In the genomic region with DNA sequence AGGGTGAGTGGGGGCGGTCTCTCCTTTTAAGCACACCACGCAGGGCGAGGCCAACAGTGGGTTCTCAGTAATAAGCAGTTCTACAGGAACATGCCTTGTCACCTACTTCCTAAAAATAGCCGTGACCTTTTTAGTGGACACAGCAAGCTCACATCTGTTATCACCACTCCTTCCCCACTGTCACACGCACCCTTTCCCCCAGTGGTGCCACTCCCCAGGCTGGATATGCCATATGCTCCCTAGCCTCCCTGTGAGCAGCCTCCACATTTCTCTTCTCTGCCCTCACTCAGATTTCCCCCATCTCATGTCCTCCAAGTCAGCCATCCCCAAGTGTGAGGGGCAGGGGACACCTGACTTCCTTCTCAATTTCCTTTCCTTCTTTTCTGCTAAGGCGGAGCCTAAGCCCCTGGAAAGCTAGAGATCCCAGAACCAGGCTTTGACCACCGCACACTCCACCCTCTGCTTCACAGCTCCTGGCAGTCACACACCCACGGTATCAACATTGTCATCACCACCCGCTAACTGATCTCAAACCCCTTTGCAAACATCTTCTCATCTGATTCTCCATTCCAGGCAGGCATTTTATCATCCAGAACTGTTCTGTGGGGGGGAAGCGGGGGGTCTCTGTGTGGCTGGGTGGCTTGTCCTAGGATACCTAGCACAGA, we compare ENCODE assay signal across 8 cellular contexts. TPM values are rescaled to one million over a fixed set of nuclear protein-coding genes. Genes with fewer than 3 reads are reported as not detected.
DNase-seq lines count a peak whose midpoint lies in the region; ATAC-seq and TF ChIP-seq lines count a peak whose summit lies in the region.

No MANE protein-coding gene starts in this region.

- H3K27me3 ChIP-seq in mammary epithelial cell (ENCODE audit: insufficient read depth, low read length) (no peaks in the 10 kb centered on the region), upper lobe of right lung (no peaks in the 10 kb centered on the region)

- H3K4me3 ChIP-seq in mammary epithelial cell (replicated peaks in 1 of 3; ENCODE audit: insufficient read depth in 1 of 3, low read depth in 2 of 3, low read length in 3 of 3) (no peak overlapping the region), mucosa of descending colon (no peak overlapping the region), upper lobe of right lung (no peak overlapping the region)

- POLR2A ChIA-PET in MCF 10A (lab: Yijun Ruan, JAX), result interaction anchor here (0.6 kb wide), 1 partner anchor 216 kb away, joined by 3 read pairs; no protein-coding TSS in a partner anchor

- H3K27ac ChIP-seq in mammary epithelial cell (ENCODE audit: insufficient read depth, low read depth, low read length) (no peak overlapping the region), cingulate gyrus (ENCODE audit: low read depth, low read length) (peak overlapping the region; percentile 25), upper lobe of right lung (peak overlapping the region; percentile 96)

- no peaks in the 10 kb centered on the region for H3K9me3 Mint-ChIP-seq in MCF 10A (ENCODE audit: unreplicated experiment)

- intact Hi-C loops in MCF 10A (cut with micrococcal nuclease), result no loop called here
- intact Hi-C loops in mammary epithelial cell (cut with micrococcal nuclease), result no loop called here
- intact Hi-C loops in mucosa of descending colon (cut with DNase I, micrococcal nuclease), result loop anchor here (10.0 kb wide), 1 partner anchor 47 kb away; no protein-coding TSS in a partner anchor
- intact Hi-C loops in upper lobe of right lung (cut with DNase I), result loop anchor here (10.0 kb wide), 1 partner anchor 47 kb away; no protein-coding TSS in a partner anchor

- H3K27ac Mint-ChIP-seq in MCF 10A (ENCODE audit: low read depth, unreplicated experiment), result peak overlapping the region; percentile 76

- H3K4me2 ChIP-seq in mammary epithelial cell (ENCODE audit: insufficient read depth, low read depth, low read length), result no peak overlapping the region

- CTCF ChIA-PET in MCF 10A (lab: Yijun Ruan, JAX), result interaction anchor here (0.6 to 2.5 kb wide), 4 partner anchors 17 to 304 kb away, joined by 3 to 6 read pairs (median 4); no protein-coding TSS in a partner anchor
- CTCF ChIA-PET in mammary epithelial cell (lab: Charles Lee; ENCODE audit: low non-redundant PET), result interaction anchor here (0.7 kb wide), 1 partner anchor 50 kb away, joined by 5 read pairs; no protein-coding TSS in a partner anchor

- H3K4me1 ChIP-seq in mammary epithelial cell (ENCODE audit: insufficient read depth, low read length) (peaks cover 33% of the 10 kb centered on the region), mucosa of descending colon (ENCODE audit: low read depth) (peaks cover 81% of the 10 kb centered on the region), upper lobe of right lung (peaks cover 85% of the 10 kb centered on the region)

- H3K9me3 ChIP-seq in mammary epithelial cell (replicated peaks; ENCODE audit: insufficient read depth, low read length) (no peaks in the 10 kb centered on the region), mucosa of descending colon (no peaks in the 10 kb centered on the region), upper lobe of right lung (no peaks in the 10 kb centered on the region)

- 89% methylated on average over 10 of the region's 10 CpGs for WGBS in mammary epithelial cell (ENCODE audit: low coverage, missing lambda C conversion rate)

- no TSS peak for BruUV-seq in MCF 10A (replicated peaks; lab: Mats Ljungman, UMichigan)
- no TSS peak for BruUV-seq in mammary epithelial cell (replicated peaks; lab: Mats Ljungman, UMichigan)

- ATAC-seq in mucosa of descending colon (peak; percentile 4), upper lobe of right lung (peak; percentile 2), GM18519 (IDR thresholded peaks at IDR 0.05; ENCODE audit: low FRiP score, unreplicated experiment) (no peak)

- no peaks in the 10 kb centered on the region for H3K27me3 Mint-ChIP-seq in MCF 10A (ENCODE audit: insufficient read depth, unreplicated experiment)

- dilution Hi-C loops in mammary epithelial cell (cut with HindIII; ENCODE audit: low sequenced_read_pairs), result no loop called here

- H3K9ac ChIP-seq in mammary epithelial cell (ENCODE audit: insufficient read depth, low read length), result no peak overlapping the region

- in situ Hi-C loops in mammary epithelial cell (cut with MboI; ENCODE audit: low sequenced_read_pairs in 2 of 2), result loop anchor here in 1 of 2 donors (5.0 kb wide), 1 partner anchor 44 kb away; no protein-coding TSS in a partner anchor

- H4K20me1 ChIP-seq in mammary epithelial cell (ENCODE audit: insufficient read depth, low read length), result peaks cover 7% of the 10 kb centered on the region

- H3K4me3 Mint-ChIP-seq in MCF 10A (ENCODE audit: unreplicated experiment), result no peak overlapping the region

- TF ChIP-seq CTCF in MCF 10A (IDR thresholded peaks at IDR 0.05; ENCODE audit: unreplicated experiment) (no peak), mammary epithelial cell (conservative IDR thresholded peaks at IDR 0.05 in 1 of 2, IDR thresholded peaks at IDR 0.05 in 1 of 2; ENCODE audit: extremely low read depth in 1 of 2, insufficient read depth in 1 of 2, low read depth in 1 of 2, low read length in 2 of 2) (no peak), mucosa of descending colon (IDR thresholded peaks at IDR 0.05) (no peak), upper lobe of right lung (IDR thresholded peaks at IDR 0.05) (no peak)

- no peak for DNase-seq in MCF 10A (ENCODE audit: unreplicated experiment)
- DNase-seq in mammary epithelial cell, result no peak
- no peak for DNase-seq in mucosa of descending colon
- peak; percentile 69 for DNase-seq in upper lobe of right lung
- DNase-seq in HuH-7 (ENCODE audit: low spot score), result no peak
- DNase-seq in iPS-NIHi7 (ENCODE audit: extremely low spot score), result no peak

- H3K36me3 ChIP-seq in mammary epithelial cell (ENCODE audit: insufficient read depth, low read length), result no peaks in the 10 kb centered on the region
- H3K36me3 ChIP-seq in mucosa of descending colon (ENCODE audit: low read depth), result peaks cover 4% of the 10 kb centered on the region
- no peaks in the 10 kb centered on the region for H3K36me3 ChIP-seq in upper lobe of right lung

- no peak overlapping the region for H2AFZ ChIP-seq in mammary epithelial cell (ENCODE audit: low read depth, low read length)

- no peaks in the 10 kb centered on the region for H3K36me3 Mint-ChIP-seq in MCF 10A (ENCODE audit: insufficient read depth, unreplicated experiment)

- peaks cover 92% of the 10 kb centered on the region for H3K79me2 ChIP-seq in mammary epithelial cell (ENCODE audit: insufficient read depth, low read length)

- peaks cover 54% of the 10 kb centered on the region for H3K4me1 Mint-ChIP-seq in MCF 10A (ENCODE audit: insufficient read depth, unreplicated experiment)

RNA-seq across cellular contexts. Expression of gene ANXA11, which starts 3.6 kb away (rescaled TPM):
- total RNA-seq in MCF 10A (2022), result 68.5 and 93.8 TPM in 2 replicates
- total RNA-seq in mammary epithelial cell, result 100 to 1,000 TPM in 1 of 2 donors, 10 to 100 TPM in 1; 36.8 to 117 TPM
- polyA plus RNA-seq in mammary epithelial cell, result 75.0 TPM
- polyA minus RNA-seq in mammary epithelial cell, result 154 TPM
- 100 to 1,000 TPM; 252 to 424 (median 367) TPM for total RNA-seq in mucosa of descending colon
- 287 TPM for total RNA-seq in upper lobe of right lung

Comparison
In these comparisons a context has a peak if more than half of its experiments do, and no peak if none do; other contexts are left out.
1. intact Hi-C loops: an anchor here in mucosa of descending colon (10.0 kb wide) and upper lobe of right lung (10.0 kb wide); none called in MCF 10A and mammary epithelial cell.